Comparison of ENCODE assay signal across 4 cellular contexts in genomic region chr2:100708333-100708732, GRCh38.
"Had no signal": no experiment of that assay in that cellular context is flagged by ENCODE, and none has a peak within 500 bp of the region (broad histone marks: within the 10 kb centered on the region; RNA-seq: fewer than 3 reads in every experiment).

No MANE protein-coding gene starts in this region.

- H3K4me1 Mint-ChIP-seq: IgD-negative memory B cell had no signal

- H3K9me3 Mint-ChIP-seq: GM23338, H9, IgD-negative memory B cell had no signal

- H3K4me3 Mint-ChIP-seq: GM23338, H9, IgD-negative memory B cell had no signal

- H3K27ac Mint-ChIP-seq: GM23338 had no signal

- DNase-seq: H9, HCEC 1CT had no signal

- H3K4me3 ChIP-seq: GM23338 had no signal

- H3K36me3 Mint-ChIP-seq: IgD-negative memory B cell had no signal
